ENCODE assay signal across 1 cellular context in the genomic region with DNA sequence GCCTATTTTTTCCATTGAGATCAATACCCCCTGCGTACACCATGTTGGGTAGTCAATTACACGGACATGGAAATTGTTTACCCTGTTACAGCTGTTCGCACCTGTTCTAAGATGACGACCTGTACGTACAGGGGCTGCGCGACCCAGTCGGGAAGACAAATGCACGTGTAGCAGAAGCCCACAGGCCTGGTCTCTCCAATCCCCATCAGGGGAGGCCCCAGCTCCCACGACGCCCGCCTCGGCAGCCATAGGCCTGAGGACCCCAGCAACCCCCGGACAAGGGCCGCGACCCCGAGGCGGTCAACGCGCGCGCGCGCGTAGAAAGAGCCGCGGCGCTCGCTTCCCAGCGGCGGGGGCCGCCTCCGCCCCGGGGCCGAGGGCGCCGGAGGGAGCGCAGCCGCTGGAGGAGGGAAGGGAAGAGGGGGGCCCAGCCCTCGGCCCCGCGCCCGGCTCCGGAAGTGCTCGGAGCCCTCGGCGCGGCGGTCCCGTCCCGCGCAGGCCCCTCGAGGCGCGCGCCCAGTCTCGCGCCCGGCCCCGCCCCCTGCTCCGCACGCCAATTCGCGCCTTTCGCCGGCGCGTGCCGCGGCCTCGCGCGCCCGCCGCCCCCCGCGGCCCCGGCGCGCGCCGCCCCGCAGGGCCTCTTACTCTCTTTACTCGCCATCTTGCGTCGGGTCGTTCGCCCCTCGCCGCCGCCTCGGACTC.
TF ChIP-seq lines count a peak whose summit lies in the region.

No MANE protein-coding gene starts in this region.

TF ChIP-seq in HEK293, 187 proteins besides CTCF, POLR2A, EP300 and RAD21 (continued from another document and continues in another):
- TF ChIP-seq ZNF24 (tag by site-specific recombination; IDR thresholded peaks at IDR 0.05): no peak
- TF ChIP-seq ZNF843 (tag by site-specific recombination; IDR thresholded peaks at IDR 0.05): 0 out of 2 replicates have a peak, but pooled peaks have one; percentile 16
- TF ChIP-seq ZBTB21 (tag by site-specific recombination; IDR thresholded peaks at IDR 0.05): no peak; the same call in 1 of the 2 replicates
- TF ChIP-seq ZNF23 (tag by site-specific recombination; IDR thresholded peaks at IDR 0.05; ENCODE audit: borderline replicate concordance): no peak
- TF ChIP-seq YY1 (tag by site-specific recombination; IDR thresholded peaks at IDR 0.05): 0 out of 2 replicates have a peak, but pooled peaks have one; percentile 28
- no peak for TF ChIP-seq ZBTB6 (tag by site-specific recombination; IDR thresholded peaks at IDR 0.05)
- TF ChIP-seq, protein P1, sequence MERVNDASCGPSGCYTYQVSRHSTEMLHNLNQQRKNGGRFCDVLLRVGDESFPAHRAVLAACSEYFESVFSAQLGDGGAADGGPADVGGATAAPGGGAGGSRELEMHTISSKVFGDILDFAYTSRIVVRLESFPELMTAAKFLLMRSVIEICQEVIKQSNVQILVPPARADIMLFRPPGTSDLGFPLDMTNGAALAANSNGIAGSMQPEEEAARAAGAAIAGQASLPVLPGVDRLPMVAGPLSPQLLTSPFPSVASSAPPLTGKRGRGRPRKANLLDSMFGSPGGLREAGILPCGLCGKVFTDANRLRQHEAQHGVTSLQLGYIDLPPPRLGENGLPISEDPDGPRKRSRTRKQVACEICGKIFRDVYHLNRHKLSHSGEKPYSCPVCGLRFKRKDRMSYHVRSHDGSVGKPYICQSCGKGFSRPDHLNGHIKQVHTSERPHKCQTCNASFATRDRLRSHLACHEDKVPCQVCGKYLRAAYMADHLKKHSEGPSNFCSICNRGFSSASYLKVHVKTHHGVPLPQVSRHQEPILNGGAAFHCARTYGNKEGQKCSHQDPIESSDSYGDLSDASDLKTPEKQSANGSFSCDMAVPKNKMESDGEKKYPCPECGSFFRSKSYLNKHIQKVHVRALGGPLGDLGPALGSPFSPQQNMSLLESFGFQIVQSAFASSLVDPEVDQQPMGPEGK (tag by site-specific recombination; IDR thresholded peaks at IDR 0.05): peak; percentile 11; the same call in 1 of the 2 replicates
- 0 out of 2 replicates have a peak, but pooled peaks have one; percentile 18 for TF ChIP-seq ZNF580 (tag by site-specific recombination; IDR thresholded peaks at IDR 0.05)
- TF ChIP-seq ZNF132 (tag by site-specific recombination; IDR thresholded peaks at IDR 0.05; ENCODE audit: borderline replicate concordance): no peak
- TF ChIP-seq ZNF561 (tag by site-specific recombination; IDR thresholded peaks at IDR 0.05; ENCODE audit: borderline replicate concordance): 0 out of 2 replicates have a peak, but pooled peaks have one; percentile 41
- TF ChIP-seq, protein P2, sequence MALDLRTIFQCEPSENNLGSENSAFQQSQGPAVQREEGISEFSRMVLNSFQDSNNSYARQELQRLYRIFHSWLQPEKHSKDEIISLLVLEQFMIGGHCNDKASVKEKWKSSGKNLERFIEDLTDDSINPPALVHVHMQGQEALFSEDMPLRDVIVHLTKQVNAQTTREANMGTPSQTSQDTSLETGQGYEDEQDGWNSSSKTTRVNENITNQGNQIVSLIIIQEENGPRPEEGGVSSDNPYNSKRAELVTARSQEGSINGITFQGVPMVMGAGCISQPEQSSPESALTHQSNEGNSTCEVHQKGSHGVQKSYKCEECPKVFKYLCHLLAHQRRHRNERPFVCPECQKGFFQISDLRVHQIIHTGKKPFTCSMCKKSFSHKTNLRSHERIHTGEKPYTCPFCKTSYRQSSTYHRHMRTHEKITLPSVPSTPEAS (tag by site-specific recombination; IDR thresholded peaks at IDR 0.05): no peak
- TF ChIP-seq ZNF10 (tag by site-specific recombination; IDR thresholded peaks at IDR 0.05): no peak
- peak; percentile 17; the same call in 1 of the 2 replicates for TF ChIP-seq ZNF341 (tag by site-specific recombination; IDR thresholded peaks at IDR 0.05; ENCODE audit: low read depth)
- no peak for TF ChIP-seq ZNF704 (tag by site-specific recombination; IDR thresholded peaks at IDR 0.05)
- TF ChIP-seq ZNF660 (tag by site-specific recombination; IDR thresholded peaks at IDR 0.05): peak; percentile 11; the same call in 1 of the 2 replicates
- TF ChIP-seq ZNF335 (tag by site-specific recombination; conservative IDR thresholded peaks at IDR 0.05): no peak; the same call in 1 of the 2 replicates
- TF ChIP-seq, protein P3, sequence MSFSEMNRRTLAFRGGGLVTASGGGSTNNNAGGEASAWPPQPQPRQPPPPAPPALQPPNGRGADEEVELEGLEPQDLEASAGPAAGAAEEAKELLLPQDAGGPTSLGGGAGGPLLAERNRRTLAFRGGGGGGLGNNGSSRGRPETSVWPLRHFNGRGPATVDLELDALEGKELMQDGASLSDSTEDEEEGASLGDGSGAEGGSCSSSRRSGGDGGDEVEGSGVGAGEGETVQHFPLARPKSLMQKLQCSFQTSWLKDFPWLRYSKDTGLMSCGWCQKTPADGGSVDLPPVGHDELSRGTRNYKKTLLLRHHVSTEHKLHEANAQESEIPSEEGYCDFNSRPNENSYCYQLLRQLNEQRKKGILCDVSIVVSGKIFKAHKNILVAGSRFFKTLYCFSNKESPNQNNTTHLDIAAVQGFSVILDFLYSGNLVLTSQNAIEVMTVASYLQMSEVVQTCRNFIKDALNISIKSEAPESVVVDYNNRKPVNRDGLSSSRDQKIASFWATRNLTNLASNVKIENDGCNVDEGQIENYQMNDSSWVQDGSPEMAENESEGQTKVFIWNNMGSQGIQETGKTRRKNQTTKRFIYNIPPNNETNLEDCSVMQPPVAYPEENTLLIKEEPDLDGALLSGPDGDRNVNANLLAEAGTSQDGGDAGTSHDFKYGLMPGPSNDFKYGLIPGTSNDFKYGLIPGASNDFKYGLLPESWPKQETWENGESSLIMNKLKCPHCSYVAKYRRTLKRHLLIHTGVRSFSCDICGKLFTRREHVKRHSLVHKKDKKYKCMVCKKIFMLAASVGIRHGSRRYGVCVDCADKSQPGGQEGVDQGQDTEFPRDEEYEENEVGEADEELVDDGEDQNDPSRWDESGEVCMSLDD (tag by site-specific recombination; IDR thresholded peaks at IDR 0.05): peak; percentile 20
- TF ChIP-seq, protein P4, sequence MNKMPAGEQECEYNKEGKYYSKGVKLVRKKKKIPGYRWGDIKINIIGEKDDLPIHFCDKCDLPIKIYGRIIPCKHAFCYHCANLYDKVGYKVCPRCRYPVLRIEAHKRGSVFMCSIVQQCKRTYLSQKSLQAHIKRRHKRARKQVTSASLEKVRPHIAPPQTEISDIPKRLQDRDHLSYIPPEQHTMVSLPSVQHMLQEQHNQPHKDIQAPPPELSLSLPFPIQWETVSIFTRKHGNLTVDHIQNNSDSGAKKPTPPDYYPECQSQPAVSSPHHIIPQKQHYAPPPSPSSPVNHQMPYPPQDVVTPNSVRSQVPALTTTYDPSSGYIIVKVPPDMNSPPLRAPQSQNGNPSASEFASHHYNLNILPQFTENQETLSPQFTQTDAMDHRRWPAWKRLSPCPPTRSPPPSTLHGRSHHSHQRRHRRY (tag by site-specific recombination; IDR thresholded peaks at IDR 0.05): no peak
- TF ChIP-seq ZNF76 (tag by site-specific recombination; IDR thresholded peaks at IDR 0.05; ENCODE audit: borderline replicate concordance, low read depth): no peak
- TF ChIP-seq SCRT2 (tag by site-specific recombination; IDR thresholded peaks at IDR 0.05): peak; percentile 45; the same call in 1 of the 2 replicates
- no peak for TF ChIP-seq ZNF26 (tag by site-specific recombination; IDR thresholded peaks at IDR 0.05)
- TF ChIP-seq ZXDB (tag by site-specific recombination; IDR thresholded peaks at IDR 0.05): peak; percentile 60
- no peak for TF ChIP-seq ZNF513 (tag by site-specific recombination; IDR thresholded peaks at IDR 0.05)
- 0 out of 2 replicates have a peak, but pooled peaks have one; percentile 32 for TF ChIP-seq ZSCAN30 (tag by site-specific recombination; IDR thresholded peaks at IDR 0.05)
- TF ChIP-seq PBX3 (CRISPR knock-in tag; IDR thresholded peaks at IDR 0.05): no peak; the same call in 1 of the 2 replicates
- TF ChIP-seq ELK4 (IDR thresholded peaks at IDR 0.05; ENCODE audit: borderline replicate concordance, low read depth, low read length): peak; percentile 44; the same call in 1 of the 2 replicates
- no peak for TF ChIP-seq ZNF621 (tag by site-specific recombination; IDR thresholded peaks at IDR 0.05)
- peak; percentile 5; the same call in 1 of the 2 replicates for TF ChIP-seq IKZF3 (tag by site-specific recombination; IDR thresholded peaks at IDR 0.05)
- TF ChIP-seq, protein P5, sequence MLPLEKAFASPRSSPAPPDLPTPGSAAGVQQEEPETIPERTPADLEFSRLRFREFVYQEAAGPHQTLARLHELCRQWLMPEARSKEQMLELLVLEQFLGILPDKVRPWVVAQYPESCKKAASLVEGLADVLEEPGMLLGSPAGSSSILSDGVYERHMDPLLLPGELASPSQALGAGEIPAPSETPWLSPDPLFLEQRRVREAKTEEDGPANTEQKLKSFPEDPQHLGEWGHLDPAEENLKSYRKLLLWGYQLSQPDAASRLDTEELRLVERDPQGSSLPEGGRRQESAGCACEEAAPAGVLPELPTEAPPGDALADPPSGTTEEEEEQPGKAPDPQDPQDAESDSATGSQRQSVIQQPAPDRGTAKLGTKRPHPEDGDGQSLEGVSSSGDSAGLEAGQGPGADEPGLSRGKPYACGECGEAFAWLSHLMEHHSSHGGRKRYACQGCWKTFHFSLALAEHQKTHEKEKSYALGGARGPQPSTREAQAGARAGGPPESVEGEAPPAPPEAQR (tag by site-specific recombination; IDR thresholded peaks at IDR 0.05): no peak
- no peak; the same call in 1 of the 2 replicates for TF ChIP-seq ZNF398 (tag by site-specific recombination; IDR thresholded peaks at IDR 0.05)
- peak; percentile 12; the same call in 1 of the 2 replicates for TF ChIP-seq ZEB2 (tag by site-specific recombination; IDR thresholded peaks at IDR 0.05)
